In the genomic region with DNA sequence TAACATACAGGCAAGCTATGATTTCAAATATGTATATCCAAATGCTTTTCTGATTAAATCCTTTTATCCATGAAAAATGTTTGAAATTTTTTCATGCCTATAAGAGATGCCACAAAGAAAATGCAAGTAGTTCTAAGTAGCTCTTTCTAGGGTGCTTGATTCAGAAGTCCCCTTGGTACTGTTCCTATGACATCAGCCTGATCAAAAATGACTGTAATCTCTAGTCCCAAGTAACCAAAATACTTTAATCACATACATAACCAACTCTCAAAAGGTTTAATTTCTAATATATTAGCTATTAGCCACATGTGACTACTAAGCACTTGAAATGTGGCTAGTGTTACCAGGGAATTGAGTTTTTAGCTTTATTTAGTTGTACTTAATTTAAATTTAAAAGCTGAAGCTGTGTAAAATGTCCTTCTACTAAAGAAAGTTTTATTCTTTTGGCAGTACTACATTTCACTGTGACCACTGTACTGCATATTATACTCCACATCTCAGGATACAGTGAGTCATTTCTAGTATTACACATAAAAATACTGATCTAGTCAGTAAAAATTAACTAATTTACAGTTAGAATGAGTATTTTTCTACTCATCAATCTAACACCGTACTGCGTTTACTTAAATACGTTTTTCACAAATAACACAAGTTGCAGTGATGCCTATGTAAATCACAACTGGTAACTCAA, we compare ENCODE assay signal across 11 cellular contexts. TPM values are rescaled to one million over a fixed set of nuclear protein-coding genes. Genes with fewer than 3 reads are reported as not detected.
DNase-seq lines count a peak whose midpoint lies in the region; ATAC-seq and TF ChIP-seq lines count a peak whose summit lies in the region.
"Had no signal": no experiment of that assay in that cellular context is flagged by ENCODE, and none has a peak within 500 bp of the region (broad histone marks: within the 10 kb centered on the region; RNA-seq: fewer than 3 reads in every experiment).

No MANE protein-coding gene starts in this region.

- no peaks in the 10 kb centered on the region for H3K9me3 ChIP-seq in SK-N-SH
- H3K9me3 ChIP-seq in OCI-LY3 (ENCODE audit: insufficient read depth, low read length) = no peaks in the 10 kb centered on the region
- H3K9me3 ChIP-seq in mesenchymal stem cell (ENCODE audit: control insufficient read depth, low read length) = no peaks in the 10 kb centered on the region
- H3K9me3 ChIP-seq in esophagus muscularis mucosa = no peaks in the 10 kb centered on the region

- 92% methylated on average over 3 of the region's 3 CpGs for WGBS in SK-N-SH (ENCODE audit: low lambda C conversion rate)
- no CpG with 5 or more reads among the region's 3 CpGs for WGBS in mesenchymal stem cell
- WGBS in esophagus muscularis mucosa = 94% methylated on average over 3 of the region's 3 CpGs

- H3K18ac ChIP-seq in mesenchymal stem cell (ENCODE audit: low read depth in 1 of 2, low read length in 2 of 2) = no peak overlapping the region

- no peak overlapping the region for H4K91ac ChIP-seq in mesenchymal stem cell (ENCODE audit: low read length)

- peaks cover 8% of the 10 kb centered on the region for H3K79me1 ChIP-seq in mesenchymal stem cell (replicated peaks; ENCODE audit: low read length, poor library complexity, severe bottlenecking)

- no peak for TF ChIP-seq POLR2A in esophagus muscularis mucosa (IDR thresholded peaks at IDR 0.05; ENCODE audit: low read depth)

- no peak overlapping the region for H4K8ac ChIP-seq in mesenchymal stem cell (ENCODE audit: low read length)

- H3K14ac ChIP-seq in mesenchymal stem cell (ENCODE audit: low read length in 2 of 2) = no peak overlapping the region

- TF ChIP-seq EP300 in SK-N-SH (IDR thresholded peaks at IDR 0.05; ENCODE audit: borderline replicate concordance in 1 of 2, low read depth in 1 of 2, low read length in 1 of 2) (no peak), esophagus muscularis mucosa (IDR thresholded peaks at IDR 0.05) (no peak)

- H3K79me2 ChIP-seq in SK-N-SH (ENCODE audit: insufficient read depth) (peaks cover 83% of the 10 kb centered on the region), OCI-LY3 (ENCODE audit: low read length) (peaks cover 95% of the 10 kb centered on the region)

- H3F3A ChIP-seq in SK-N-SH (replicated peaks; ENCODE audit: insufficient read depth) = peaks cover 15% of the 10 kb centered on the region

- H4K20me1 ChIP-seq in SK-N-SH (ENCODE audit: insufficient read depth) = peaks cover 33% of the 10 kb centered on the region
- peaks cover 46% of the 10 kb centered on the region for H4K20me1 ChIP-seq in OCI-LY3 (ENCODE audit: insufficient read depth, low read length)

- DNase-seq in SK-N-SH = no peak
- no peak for DNase-seq in mesenchymal stem cell
- DNase-seq in esophagus muscularis mucosa (ENCODE audit: extremely low spot score) = no peak
- DNase-seq in germinal center (ENCODE audit: low spot score) = no peak
- no peak for DNase-seq in NCI-H510A treated with DMSO at 0.1 percent for 48 hours (lab: John Stamatoyannopoulos, UW)
- DNase-seq: activated CD4-positive, alpha-beta T cell treated with anti-CD3 and anti-CD28 coated beads for 4 hours; effector memory CD4-positive, alpha-beta T cell had no signal

- H3K4me3 ChIP-seq in SK-N-SH (ENCODE audit: low read depth in 2 of 2, low read length in 1 of 2) (no peak overlapping the region), OCI-LY3 (ENCODE audit: low read length) (peak overlapping the region; percentile 57), mesenchymal stem cell (ENCODE audit: insufficient read depth in 1 of 2, low read depth in 1 of 2, low read length in 2 of 2) (no peak overlapping the region), esophagus muscularis mucosa (no peak overlapping the region)

- no peak overlapping the region for H3K4ac ChIP-seq in mesenchymal stem cell (ENCODE audit: low read depth in 1 of 2, low read length in 2 of 2)

- intact Hi-C loops in esophagus muscularis mucosa (cut with DNase I) = no loop called here

- no peak overlapping the region for H2AK5ac ChIP-seq in mesenchymal stem cell (ENCODE audit: low read length, severe bottlenecking)

- no peak overlapping the region for H3K9ac ChIP-seq in SK-N-SH
- H3K9ac ChIP-seq in OCI-LY3 (ENCODE audit: low read length) = peak overlapping the region; percentile 59
- H3K9ac ChIP-seq in mesenchymal stem cell (ENCODE audit: low read length) = peak overlapping the region; percentile 53

- no peak for TF ChIP-seq RAD21 in SK-N-SH (IDR thresholded peaks at IDR 0.05; ENCODE audit: low read length)

- H2BK15ac ChIP-seq in mesenchymal stem cell (ENCODE audit: low read depth, poor library complexity, severe bottlenecking) = no peak overlapping the region

- no peak overlapping the region for H3K23ac ChIP-seq in mesenchymal stem cell (ENCODE audit: low read length in 2 of 2)

- H2BK12ac ChIP-seq in mesenchymal stem cell (ENCODE audit: low read length in 2 of 2) = no peak overlapping the region

- no peak overlapping the region for H2BK120ac ChIP-seq in mesenchymal stem cell (ENCODE audit: low read depth, low read length)

- TF ChIP-seq CTCF in SK-N-SH (IDR thresholded peaks at IDR 0.05) (no peak), OCI-LY3 (IDR thresholded peaks at IDR 0.05; ENCODE audit: low read depth, low read length) (no peak), esophagus muscularis mucosa (IDR thresholded peaks at IDR 0.05) (no peak)

- H3K27ac ChIP-seq in SK-N-SH (ENCODE audit: low read depth in 2 of 2, low read length in 1 of 2) (peak overlapping the region in 1 of 2 experiments; percentile 24; a peak in 1 of 4 replicates), OCI-LY3 (ENCODE audit: low read length) (peak overlapping the region; percentile 79), mesenchymal stem cell (ENCODE audit: low read length, poor library complexity, severe bottlenecking) (no peak overlapping the region), esophagus muscularis mucosa (replicated peaks in 1 of 4) (no peak overlapping the region)
- H3K27ac ChIP-seq: 22Rv1 had no signal

- no peak overlapping the region for H2BK5ac ChIP-seq in mesenchymal stem cell (ENCODE audit: low read depth, low read length, poor library complexity, severe bottlenecking)

- H3K4me2 ChIP-seq in SK-N-SH (no peak overlapping the region), OCI-LY3 (ENCODE audit: low read length) (peak overlapping the region; percentile 67), mesenchymal stem cell (ENCODE audit: low read length, poor library complexity, severe bottlenecking) (no peak overlapping the region)

- H3K9me2 ChIP-seq in SK-N-SH = no peaks in the 10 kb centered on the region

- CTCF ChIA-PET in SK-N-SH (lab: Yijun Ruan, JAX) = interaction anchor here (0.6 to 8.2 kb wide), 42 partner anchors 8 to 249 kb away, joined by 3 to 125 read pairs (median 6); partner anchors contain the start of genes FBXW7 and TMEM154

- peak; percentile 37; the same call in 2 of the 3 replicates for ATAC-seq in SK-N-SH treated with all-trans-retinoic acid at 6 μM for 48 hours
- peak; percentile 48 for ATAC-seq in HG02588 (IDR thresholded peaks at IDR 0.05; ENCODE audit: unreplicated experiment)

- H2AFZ ChIP-seq in SK-N-SH (ENCODE audit: low read depth) (no peak overlapping the region; the same call in 1 of the 2 replicates), OCI-LY3 (ENCODE audit: low read depth, low read length) (no peak overlapping the region), mesenchymal stem cell (ENCODE audit: low read depth, low read length) (no peak overlapping the region)

- no peaks in the 10 kb centered on the region for H3K27me3 ChIP-seq in SK-N-SH (ENCODE audit: insufficient read depth)
- no peaks in the 10 kb centered on the region for H3K27me3 ChIP-seq in OCI-LY3 (ENCODE audit: low read depth, low read length)
- H3K27me3 ChIP-seq in mesenchymal stem cell (ENCODE audit: control insufficient read depth in 1 of 2, insufficient read depth in 1 of 2, low read length in 2 of 2) = no peaks in the 10 kb centered on the region
- H3K27me3 ChIP-seq in esophagus muscularis mucosa = no peaks in the 10 kb centered on the region

- POLR2A ChIA-PET in SK-N-SH (lab: Yijun Ruan, JAX) = interaction anchor here (0.6 kb wide), 1 partner anchor 137 kb away, joined by 4 read pairs; no protein-coding TSS in a partner anchor

- H3K36me3 ChIP-seq in SK-N-SH (replicated peaks in 1 of 2; ENCODE audit: control insufficient read depth in 1 of 2, insufficient read depth in 2 of 2, low read length in 1 of 2) (peaks cover 0 to 4% of the 10 kb centered on the region in 2 experiments), OCI-LY3 (replicated peaks; ENCODE audit: low read depth, low read length) (peaks cover 5% of the 10 kb centered on the region), mesenchymal stem cell (ENCODE audit: control insufficient read depth in 1 of 2, insufficient read depth in 2 of 2, low read depth in 1 of 2, low read length in 2 of 2) (no peaks in the 10 kb centered on the region), esophagus muscularis mucosa (no peaks in the 10 kb centered on the region)

- H3K4me1 ChIP-seq in SK-N-SH (ENCODE audit: control insufficient read depth in 1 of 2, insufficient read depth in 2 of 2, low read depth in 1 of 2, low read length in 1 of 2) = peaks cover 0 to 10% of the 10 kb centered on the region in 2 experiments; a peak in 3 of 4 replicates
- peaks cover 64% of the 10 kb centered on the region for H3K4me1 ChIP-seq in OCI-LY3 (ENCODE audit: low read length)
- H3K4me1 ChIP-seq in mesenchymal stem cell (ENCODE audit: control insufficient read depth, insufficient read depth, low read depth, low read length) = no peaks in the 10 kb centered on the region
- peaks cover 0 to 6% (median 3%) of the 10 kb centered on the region in 4 donors for H3K4me1 ChIP-seq in esophagus muscularis mucosa

TF ChIP-seq in SK-N-SH, 30 proteins besides CTCF, POLR2A, EP300 and RAD21 (continues in another document):
- TF ChIP-seq FOSL2 (IDR thresholded peaks at IDR 0.05; ENCODE audit: borderline replicate concordance, low read depth) = no peak
- no peak for TF ChIP-seq NFIC (IDR thresholded peaks at IDR 0.05; ENCODE audit: borderline replicate concordance)

RNA-seq across cellular contexts. Expression of gene FBXW7, which starts 33.9 kb away (rescaled TPM):
- 7.7 and 11.4 TPM in 2 replicates for polyA plus RNA-seq in SK-N-SH (2012; rRNA removed)
- 8.5 and 11.5 TPM in 2 replicates for polyA plus RNA-seq in SK-N-SH (2012; cell fraction: cytosol; rRNA removed)
- 11.7 and 34.5 TPM in 2 replicates for polyA plus RNA-seq in SK-N-SH (2012; cell fraction: nucleus; rRNA removed)
- polyA plus RNA-seq in mesenchymal stem cell (2013, experiment 1 of 2) = 9.4 TPM
- 10.5 TPM for polyA plus RNA-seq in mesenchymal stem cell (2013, experiment 2 of 2)
- 10 to 100 TPM; 63.1 to 97.6 (median 70.7) TPM for total RNA-seq in esophagus muscularis mucosa
